ENCODE assay signal across 8 cellular contexts in genomic region chr4:1289232-1290164, GRCh38. TPM values are rescaled to one million over a fixed set of nuclear protein-coding genes. Genes with fewer than 3 reads are reported as not detected.
A peak's percentile ranks its signal among the peaks of the same experiment; 100 is the strongest.
DNase-seq lines count a peak whose midpoint lies in the region; ATAC-seq and TF ChIP-seq lines count a peak whose summit lies in the region.

TSS of gene MAEA (plus strand) at chr4:1289891. CDS start at chr4:1289914, 23 bp downstream.

- POLR2A ChIA-PET in PC-3 (lab: Charles Lee; ENCODE audit: unreplicated experiment) = no interaction called here

- H3K4me2 ChIP-seq in PC-3 (ENCODE audit: low read length) = peak within 1 kb of the TSS; percentile 98

- H3K4me1 ChIP-seq in PC-3 (ENCODE audit: insufficient read depth, low read length) (peaks cover 20% of the 10 kb centered on the region), mucosa of descending colon (ENCODE audit: low read depth) (peaks cover 31% of the 10 kb centered on the region)

- TF ChIP-seq EP300 in Ishikawa (IDR thresholded peaks at IDR 0.05; ENCODE audit: borderline replicate concordance) = no peak

- peak within 1 kb of the TSS; percentile 55 for H3K27ac ChIP-seq in PC-3 (ENCODE audit: low read length)
- H3K27ac ChIP-seq in epithelial cell of prostate = peak within 1 kb of the TSS; percentile 74

- ATAC-seq in GM21576 (IDR thresholded peaks at IDR 0.05; ENCODE audit: unreplicated experiment) = peak; percentile 94
- ATAC-seq in PC-3 = peak; percentile 98
- ATAC-seq in mucosa of descending colon = peak; percentile 97

- H3K9me3 ChIP-seq in PC-3 (ENCODE audit: low read length) = no peaks in the 10 kb centered on the region
- no peaks in the 10 kb centered on the region for H3K9me3 ChIP-seq in mucosa of descending colon

- H3K36me3 ChIP-seq in PC-3 (ENCODE audit: low read depth, low read length) (no peaks in the 10 kb centered on the region), mucosa of descending colon (ENCODE audit: low read depth) (no peaks in the 10 kb centered on the region)

- H3K27me3 ChIP-seq in PC-3 (ENCODE audit: low read length) = no peaks in the 10 kb centered on the region

- no peak for TF ChIP-seq RAD21 in Ishikawa (IDR thresholded peaks at IDR 0.05; ENCODE audit: low read depth)

- DNase-seq in DMS114 treated with DMSO at 0.1 percent for 48 hours (lab: John Stamatoyannopoulos, UW; ENCODE audit: unreplicated experiment) = peak; percentile 93
- peak; percentile 94 for DNase-seq in PC-3
- DNase-seq in activated T-cell treated with anti-CD3 and anti-CD28 coated beads for 48 hours (ENCODE audit: low read depth) = peak; percentile 98
- peak; percentile 85 for DNase-seq in epithelial cell of prostate (ENCODE audit: low read depth, low spot score)
- DNase-seq in mucosa of descending colon = peak; percentile 97 to 98 (median 97)
- peak; percentile 96 for DNase-seq in stimulated activated CD8-positive, alpha-beta memory T cell treated with anti-CD3 and anti-CD28 coated beads, Interleukin-4, amount 100 ng/mL, for 24 hours (ENCODE audit: low read depth)

- CTCF ChIA-PET in PC-3 (lab: Charles Lee) = no interaction called here

- H2AFZ ChIP-seq in PC-3 (ENCODE audit: low read length) = peak within 1 kb of the TSS; percentile 87

- H3F3A ChIP-seq in PC-3 (ENCODE audit: low read length, unreplicated experiment) = no peaks in the 10 kb centered on the region

- H4K20me1 ChIP-seq in PC-3 (ENCODE audit: low read length) = peaks cover 20% of the 10 kb centered on the region

- TF ChIP-seq CTCF in PC-3 (conservative IDR thresholded peaks at IDR 0.05; ENCODE audit: low read depth, low read length) (no peak), mucosa of descending colon (IDR thresholded peaks at IDR 0.05) (peak; percentile 6)

- intact Hi-C loops in PC-3 (cut with micrococcal nuclease) = loop anchor here (5.0 kb wide), 1 partner anchor 58 kb away; the partner anchor contains the start of gene UVSSA
- intact Hi-C loops in mucosa of descending colon (cut with DNase I, micrococcal nuclease) = no loop called here

- TSS peak; percentile 91 for BruUV-seq in PC-3 (replicated peaks; lab: Mats Ljungman, UMichigan)

- peak within 1 kb of the TSS; percentile 94 for H3K9ac ChIP-seq in PC-3 (ENCODE audit: low read length)

- peaks cover 49% of the 10 kb centered on the region for H3K79me2 ChIP-seq in PC-3 (ENCODE audit: low read length)

- peak within 1 kb of the TSS; percentile 97 for H3K4me3 ChIP-seq in PC-3 (ENCODE audit: low read length)
- H3K4me3 ChIP-seq in mucosa of descending colon = peak within 1 kb of the TSS; percentile 99

- H3K9me2 ChIP-seq in PC-3 (replicated peaks; ENCODE audit: low read length) = no peaks in the 10 kb centered on the region

TF ChIP-seq in Ishikawa, 13 proteins besides CTCF, POLR2A, EP300 and RAD21:
- TF ChIP-seq USF1 (IDR thresholded peaks at IDR 0.05) (peak; percentile 25; the same call in 1 of the 2 replicates), CREB1 (IDR thresholded peaks at IDR 0.05; ENCODE audit: low read depth) (peak; percentile 78), TCF12 (IDR thresholded peaks at IDR 0.05; ENCODE audit: low read depth) (peak; percentile 37; the same call in 1 of the 2 replicates), ZBTB7A (IDR thresholded peaks at IDR 0.05; ENCODE audit: low read depth) (no peak), CEBPB (IDR thresholded peaks at IDR 0.05) (no peak), TAF1 (IDR thresholded peaks at IDR 0.05; ENCODE audit: low read depth) (peak; percentile 79), MAX (IDR thresholded peaks at IDR 0.05) (peak; percentile 44; the same call in 1 of the 2 replicates), REST (IDR thresholded peaks at IDR 0.05; ENCODE audit: low read depth) (no peak), FOXM1 (IDR thresholded peaks at IDR 0.05; ENCODE audit: borderline replicate concordance, low read depth) (peak; percentile 24; the same call in 1 of the 2 replicates), NFIC (IDR thresholded peaks at IDR 0.05) (peak; percentile 58), TEAD4 (IDR thresholded peaks at IDR 0.05) (no peak), YY1 (IDR thresholded peaks at IDR 0.05; ENCODE audit: low read depth) (peak; percentile 94), EGR1 (IDR thresholded peaks at IDR 0.05) (no peak)

RNA-seq across cellular contexts. Expression of gene MAEA, which starts in this region (rescaled TPM):
- 48.1 and 81.4 TPM in 2 replicates for total RNA-seq in PC-3 (2014; rRNA removed)
- total RNA-seq in mucosa of descending colon = 100 to 1,000 TPM in 1 of 3 donors, 10 to 100 TPM in 2; 75.5 to 112 (median 98.4) TPM

Comparison
In these comparisons a context has a peak if more than half of its experiments do, and no peak if none do; other contexts are left out.
1. Peak in every context shown above with its lines: DNase-seq, ATAC-seq, H3K4me3 ChIP-seq and H3K27ac ChIP-seq.